Comparison of ENCODE assay signal across 8 cellular contexts in the genomic region with DNA sequence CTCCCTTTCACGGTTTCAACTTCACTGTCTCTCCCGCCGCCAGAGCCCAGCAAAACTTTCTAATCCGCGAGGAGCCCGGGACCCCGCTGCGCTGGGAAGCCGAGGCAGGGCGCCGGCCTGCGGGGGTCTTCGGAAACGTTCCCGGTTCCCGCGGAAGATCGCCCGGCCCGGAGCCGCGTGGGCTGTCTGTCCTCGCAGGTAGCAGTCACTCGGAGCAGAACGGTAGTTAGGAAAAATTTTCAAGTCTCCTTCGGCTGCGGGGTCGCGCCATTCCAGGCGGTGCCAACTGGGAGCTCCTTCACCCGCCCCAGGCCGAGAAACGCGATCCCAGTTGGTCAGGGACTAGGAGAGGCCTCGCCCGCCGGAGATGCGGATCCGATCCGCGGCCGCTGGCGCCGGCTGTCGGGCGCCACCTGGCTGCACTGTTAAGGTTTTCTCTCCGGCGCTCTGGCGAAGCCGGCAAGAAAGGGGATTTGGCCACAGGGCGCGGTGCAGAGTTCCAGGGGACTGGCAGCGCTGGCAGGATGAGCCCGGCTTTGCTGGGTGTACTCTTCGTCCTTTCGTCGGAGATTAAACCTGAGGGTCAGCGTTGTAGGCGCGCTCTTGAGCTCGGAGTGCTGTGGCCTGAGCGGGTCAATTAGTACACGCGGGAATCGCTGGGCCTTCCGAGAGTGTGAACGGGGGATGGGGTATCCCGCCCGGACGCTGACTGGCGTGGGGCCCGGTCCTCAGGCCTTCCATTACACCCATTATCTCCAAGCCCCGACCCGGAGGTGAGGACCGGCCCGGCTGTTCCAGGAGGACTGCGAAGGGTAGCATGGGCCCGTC.
A peak's percentile ranks its signal among the peaks of the same experiment; 100 is the strongest.
DNase-seq lines count a peak whose midpoint lies in the region; ATAC-seq and TF ChIP-seq lines count a peak whose summit lies in the region.

No MANE protein-coding gene starts in this region.

- no peaks in the 10 kb centered on the region for H3K9me3 ChIP-seq in esophagus muscularis mucosa
- H3K9me3 ChIP-seq in mucosa of rectum (ENCODE audit: control insufficient read depth in 2 of 2, low read length in 2 of 2) = no peaks in the 10 kb centered on the region

- WGBS in esophagus muscularis mucosa = 2% methylated on average over 35 of the region's 78 CpGs

- DNase-seq in ELF-1 (ENCODE audit: low read depth, low spot score) (peak; percentile 93), OCI-M2 (lab: John Stamatoyannopoulos, UW; ENCODE audit: unreplicated experiment) (peak; percentile 34), esophagus muscularis mucosa (ENCODE audit: extremely low spot score) (no peak)
- peak; percentile 63 to 65 for DNase-seq in activated T-cell treated with anti-CD3 and anti-CD28 coated beads, Interleukin-2, amount 50 U/mL, for 72 hours
- peak; percentile 32 to 52 for DNase-seq in stimulated activated CD8-positive, alpha-beta memory T cell treated with anti-CD3 and anti-CD28 coated beads, Interleukin-2, amount 100 ng/mL, for 1 hour (ENCODE audit: low read depth in 2 of 2)

- H3K36me3 Mint-ChIP-seq in activated T-cell treated with anti-CD3 and anti-CD28 coated beads, Interleukin-2, amount 50 U/mL, for 72 hours (ENCODE audit: insufficient read depth in 2 of 2) = peaks cover 0 to 1% of the 10 kb centered on the region in 2 donors

- peak overlapping the region; percentile 84 to 88 for H3K4me3 Mint-ChIP-seq in activated T-cell treated with anti-CD3 and anti-CD28 coated beads, Interleukin-2, amount 50 U/mL, for 72 hours

- no peak overlapping the region for H3K27ac Mint-ChIP-seq in activated T-cell treated with anti-CD3 and anti-CD28 coated beads, Interleukin-2, amount 50 U/mL, for 72 hours

- peak overlapping the region; percentile 56 to 65 for H3K9ac ChIP-seq in mucosa of rectum (ENCODE audit: low read depth in 1 of 2, low read length in 2 of 2)

- H3K27me3 Mint-ChIP-seq in activated T-cell treated with anti-CD3 and anti-CD28 coated beads, Interleukin-2, amount 50 U/mL, for 72 hours (ENCODE audit: low read depth) = peaks cover 41% of the 10 kb centered on the region

- H3K36me3 ChIP-seq in esophagus muscularis mucosa (no peaks in the 10 kb centered on the region), mucosa of rectum (ENCODE audit: control insufficient read depth in 2 of 2, insufficient read depth in 2 of 2, low read length in 2 of 2) (no peaks in the 10 kb centered on the region)

- intact Hi-C loops in esophagus muscularis mucosa (cut with DNase I) = loop anchor here (2.0 to 10.0 kb wide), 4 partner anchors 55 to 389 kb away; no protein-coding TSS in a partner anchor

- H3K9me3 Mint-ChIP-seq in activated T-cell treated with anti-CD3 and anti-CD28 coated beads, Interleukin-2, amount 50 U/mL, for 72 hours = no peaks in the 10 kb centered on the region

- peak; percentile 44 to 84 (median 83) for TF ChIP-seq CTCF in esophagus muscularis mucosa (IDR thresholded peaks at IDR 0.05)

- ATAC-seq in HG03571 (IDR thresholded peaks at IDR 0.05; ENCODE audit: unreplicated experiment) = peak; percentile 48
- peak; percentile 83 to 85 for ATAC-seq in activated T-cell treated with anti-CD3 and anti-CD28 coated beads, Interleukin-2, amount 50 U/mL, for 72 hours (replicated peaks in 1 of 2)
- no peak for ATAC-seq in GM18519 (IDR thresholded peaks at IDR 0.05; ENCODE audit: low FRiP score, unreplicated experiment)

- peaks cover 16% of the 10 kb centered on the region for H3K4me1 Mint-ChIP-seq in activated T-cell treated with anti-CD3 and anti-CD28 coated beads, Interleukin-2, amount 50 U/mL, for 72 hours (ENCODE audit: low read depth)

- H3K4me3 ChIP-seq in esophagus muscularis mucosa = peak overlapping the region; percentile 56 to 67 (median 58)
- H3K4me3 ChIP-seq in mucosa of rectum (ENCODE audit: low read length in 2 of 2) = peak overlapping the region; percentile 40 to 71

- H3K27ac ChIP-seq in esophagus muscularis mucosa (replicated peaks in 1 of 4) = peak overlapping the region; percentile 43 to 63 (median 50)
- no peak overlapping the region for H3K27ac ChIP-seq in mucosa of rectum (ENCODE audit: low read depth in 2 of 2, low read length in 2 of 2)

- H3K27me3 ChIP-seq in esophagus muscularis mucosa (peaks cover 0 to 9% (median 0%) of the 10 kb centered on the region in 4 donors), mucosa of rectum (ENCODE audit: control insufficient read depth in 2 of 2, insufficient read depth in 2 of 2, low read length in 2 of 2) (peaks cover 8 to 10% of the 10 kb centered on the region in 2 donors)

- no peak for TF ChIP-seq EP300 in esophagus muscularis mucosa (IDR thresholded peaks at IDR 0.05)

- H3K4me1 ChIP-seq in esophagus muscularis mucosa (peaks cover 9 to 19% (median 18%) of the 10 kb centered on the region in 4 donors), mucosa of rectum (ENCODE audit: control insufficient read depth in 2 of 2, insufficient read depth in 2 of 2, low read length in 2 of 2) (peaks cover 0 to 5% of the 10 kb centered on the region in 2 donors)

- no peak for TF ChIP-seq POLR2A in esophagus muscularis mucosa (IDR thresholded peaks at IDR 0.05; ENCODE audit: low read depth)

Comparison
In these comparisons a context has a peak if more than half of its experiments do, and no peak if none do; other contexts are left out.
1. H3K27ac ChIP-seq: peak in esophagus muscularis mucosa (4 of 4); none in mucosa of rectum (0 of 2).